Comparison of ENCODE assay signal across 1 cellular context in the genomic region with DNA sequence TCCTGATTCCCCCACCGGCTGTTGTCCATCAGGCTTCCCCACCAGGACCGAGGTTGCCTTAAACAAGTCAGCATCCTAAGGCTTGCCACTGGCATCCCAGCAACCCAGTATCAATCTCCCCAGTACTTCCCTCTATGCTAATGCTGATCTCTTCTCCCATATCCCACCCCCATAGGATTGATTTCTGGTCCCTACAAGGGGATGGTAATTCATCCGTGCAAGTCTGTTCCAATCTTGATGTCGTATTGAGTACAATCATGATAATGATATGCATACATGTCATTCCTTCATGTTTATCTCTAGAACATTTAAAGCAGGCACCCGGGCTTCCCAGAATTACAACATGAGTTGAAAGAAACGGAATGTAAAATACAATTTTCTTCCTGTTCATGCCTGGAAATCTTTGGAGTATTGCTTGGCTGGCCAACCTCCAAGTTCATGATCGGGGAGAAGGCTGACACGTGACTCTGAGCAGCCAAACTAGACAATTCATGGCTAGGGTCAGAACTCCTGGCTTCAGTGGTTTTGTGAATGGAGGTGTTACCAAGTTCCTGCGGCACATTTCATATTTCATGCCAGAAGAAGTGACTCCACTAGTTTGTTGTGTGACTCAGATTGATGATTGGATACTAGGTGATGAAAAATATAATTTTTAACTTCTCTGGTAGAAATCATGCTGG.
TF ChIP-seq lines count a peak whose summit lies in the region.

No MANE protein-coding gene starts in this region.

TF ChIP-seq in GM12878, 131 proteins besides CTCF, POLR2A, EP300 and RAD21:
- TF ChIP-seq MYB (IDR thresholded peaks at IDR 0.05; ENCODE audit: borderline replicate concordance, low read depth, low read length) (no peak), MAX (IDR thresholded peaks at IDR 0.05; ENCODE audit: low read depth, low read length) (no peak), SIX5 (IDR thresholded peaks at IDR 0.05; ENCODE audit: low read depth, low read length, severe bottlenecking) (no peak), HSF1 (IDR thresholded peaks at IDR 0.05; ENCODE audit: low read depth, low read length) (no peak), MTA3 (IDR thresholded peaks at IDR 0.05; ENCODE audit: borderline replicate concordance, low read length) (no peak), RUNX3 (IDR thresholded peaks at IDR 0.05; ENCODE audit: low read length) (no peak), CREB1 (IDR thresholded peaks at IDR 0.05; ENCODE audit: low read depth) (no peak), CBX3 (IDR thresholded peaks at IDR 0.05; ENCODE audit: borderline replicate concordance, low read depth) (no peak), ELK1 (IDR thresholded peaks at IDR 0.05; ENCODE audit: low read depth, low read length) (no peak), KAT2A (conservative IDR thresholded peaks at IDR 0.05; ENCODE audit: control insufficient read depth, low read depth, low read length) (no peak), ZBTB40 (IDR thresholded peaks at IDR 0.05; ENCODE audit: borderline replicate concordance) (no peak), E2F8 (IDR thresholded peaks at IDR 0.05; ENCODE audit: low read depth, partially characterized antibody) (no peak), SMAD1 (IDR thresholded peaks at IDR 0.05; ENCODE audit: low read depth, partially characterized antibody) (no peak), ZNF207 (IDR thresholded peaks at IDR 0.05; ENCODE audit: borderline replicate concordance) (no peak), BACH1 (IDR thresholded peaks at IDR 0.05; ENCODE audit: borderline replicate concordance) (no peak)
- TF ChIP-seq, protein P1, sequence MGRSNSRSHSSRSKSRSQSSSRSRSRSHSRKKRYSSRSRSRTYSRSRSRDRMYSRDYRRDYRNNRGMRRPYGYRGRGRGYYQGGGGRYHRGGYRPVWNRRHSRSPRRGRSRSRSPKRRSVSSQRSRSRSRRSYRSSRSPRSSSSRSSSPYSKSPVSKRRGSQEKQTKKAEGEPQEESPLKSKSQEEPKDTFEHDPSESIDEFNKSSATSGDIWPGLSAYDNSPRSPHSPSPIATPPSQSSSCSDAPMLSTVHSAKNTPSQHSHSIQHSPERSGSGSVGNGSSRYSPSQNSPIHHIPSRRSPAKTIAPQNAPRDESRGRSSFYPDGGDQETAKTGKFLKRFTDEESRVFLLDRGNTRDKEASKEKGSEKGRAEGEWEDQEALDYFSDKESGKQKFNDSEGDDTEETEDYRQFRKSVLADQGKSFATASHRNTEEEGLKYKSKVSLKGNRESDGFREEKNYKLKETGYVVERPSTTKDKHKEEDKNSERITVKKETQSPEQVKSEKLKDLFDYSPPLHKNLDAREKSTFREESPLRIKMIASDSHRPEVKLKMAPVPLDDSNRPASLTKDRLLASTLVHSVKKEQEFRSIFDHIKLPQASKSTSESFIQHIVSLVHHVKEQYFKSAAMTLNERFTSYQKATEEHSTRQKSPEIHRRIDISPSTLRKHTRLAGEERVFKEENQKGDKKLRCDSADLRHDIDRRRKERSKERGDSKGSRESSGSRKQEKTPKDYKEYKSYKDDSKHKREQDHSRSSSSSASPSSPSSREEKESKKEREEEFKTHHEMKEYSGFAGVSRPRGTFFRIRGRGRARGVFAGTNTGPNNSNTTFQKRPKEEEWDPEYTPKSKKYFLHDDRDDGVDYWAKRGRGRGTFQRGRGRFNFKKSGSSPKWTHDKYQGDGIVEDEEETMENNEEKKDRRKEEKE (IDR thresholded peaks at IDR 0.05) = no peak
- TF ChIP-seq, protein P2, sequence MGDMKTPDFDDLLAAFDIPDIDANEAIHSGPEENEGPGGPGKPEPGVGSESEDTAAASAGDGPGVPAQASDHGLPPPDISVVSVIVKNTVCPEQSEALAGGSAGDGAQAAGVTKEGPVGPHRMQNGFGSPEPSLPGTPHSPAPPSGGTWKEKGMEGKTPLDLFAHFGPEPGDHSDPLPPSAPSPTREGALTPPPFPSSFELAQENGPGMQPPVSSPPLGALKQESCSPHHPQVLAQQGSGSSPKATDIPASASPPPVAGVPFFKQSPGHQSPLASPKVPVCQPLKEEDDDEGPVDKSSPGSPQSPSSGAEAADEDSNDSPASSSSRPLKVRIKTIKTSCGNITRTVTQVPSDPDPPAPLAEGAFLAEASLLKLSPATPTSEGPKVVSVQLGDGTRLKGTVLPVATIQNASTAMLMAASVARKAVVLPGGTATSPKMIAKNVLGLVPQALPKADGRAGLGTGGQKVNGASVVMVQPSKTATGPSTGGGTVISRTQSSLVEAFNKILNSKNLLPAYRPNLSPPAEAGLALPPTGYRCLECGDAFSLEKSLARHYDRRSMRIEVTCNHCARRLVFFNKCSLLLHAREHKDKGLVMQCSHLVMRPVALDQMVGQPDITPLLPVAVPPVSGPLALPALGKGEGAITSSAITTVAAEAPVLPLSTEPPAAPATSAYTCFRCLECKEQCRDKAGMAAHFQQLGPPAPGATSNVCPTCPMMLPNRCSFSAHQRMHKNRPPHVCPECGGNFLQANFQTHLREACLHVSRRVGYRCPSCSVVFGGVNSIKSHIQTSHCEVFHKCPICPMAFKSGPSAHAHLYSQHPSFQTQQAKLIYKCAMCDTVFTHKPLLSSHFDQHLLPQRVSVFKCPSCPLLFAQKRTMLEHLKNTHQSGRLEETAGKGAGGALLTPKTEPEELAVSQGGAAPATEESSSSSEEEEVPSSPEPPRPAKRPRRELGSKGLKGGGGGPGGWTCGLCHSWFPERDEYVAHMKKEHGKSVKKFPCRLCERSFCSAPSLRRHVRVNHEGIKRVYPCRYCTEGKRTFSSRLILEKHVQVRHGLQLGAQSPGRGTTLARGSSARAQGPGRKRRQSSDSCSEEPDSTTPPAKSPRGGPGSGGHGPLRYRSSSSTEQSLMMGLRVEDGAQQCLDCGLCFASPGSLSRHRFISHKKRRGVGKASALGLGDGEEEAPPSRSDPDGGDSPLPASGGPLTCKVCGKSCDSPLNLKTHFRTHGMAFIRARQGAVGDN (IDR thresholded peaks at IDR 0.05) = no peak
- TF ChIP-seq, protein P3, sequence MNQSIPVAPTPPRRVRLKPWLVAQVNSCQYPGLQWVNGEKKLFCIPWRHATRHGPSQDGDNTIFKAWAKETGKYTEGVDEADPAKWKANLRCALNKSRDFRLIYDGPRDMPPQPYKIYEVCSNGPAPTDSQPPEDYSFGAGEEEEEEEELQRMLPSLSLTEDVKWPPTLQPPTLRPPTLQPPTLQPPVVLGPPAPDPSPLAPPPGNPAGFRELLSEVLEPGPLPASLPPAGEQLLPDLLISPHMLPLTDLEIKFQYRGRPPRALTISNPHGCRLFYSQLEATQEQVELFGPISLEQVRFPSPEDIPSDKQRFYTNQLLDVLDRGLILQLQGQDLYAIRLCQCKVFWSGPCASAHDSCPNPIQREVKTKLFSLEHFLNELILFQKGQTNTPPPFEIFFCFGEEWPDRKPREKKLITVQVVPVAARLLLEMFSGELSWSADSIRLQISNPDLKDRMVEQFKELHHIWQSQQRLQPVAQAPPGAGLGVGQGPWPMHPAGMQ (IDR thresholded peaks at IDR 0.05; ENCODE audit: borderline replicate concordance) = no peak
